In the genomic region with DNA sequence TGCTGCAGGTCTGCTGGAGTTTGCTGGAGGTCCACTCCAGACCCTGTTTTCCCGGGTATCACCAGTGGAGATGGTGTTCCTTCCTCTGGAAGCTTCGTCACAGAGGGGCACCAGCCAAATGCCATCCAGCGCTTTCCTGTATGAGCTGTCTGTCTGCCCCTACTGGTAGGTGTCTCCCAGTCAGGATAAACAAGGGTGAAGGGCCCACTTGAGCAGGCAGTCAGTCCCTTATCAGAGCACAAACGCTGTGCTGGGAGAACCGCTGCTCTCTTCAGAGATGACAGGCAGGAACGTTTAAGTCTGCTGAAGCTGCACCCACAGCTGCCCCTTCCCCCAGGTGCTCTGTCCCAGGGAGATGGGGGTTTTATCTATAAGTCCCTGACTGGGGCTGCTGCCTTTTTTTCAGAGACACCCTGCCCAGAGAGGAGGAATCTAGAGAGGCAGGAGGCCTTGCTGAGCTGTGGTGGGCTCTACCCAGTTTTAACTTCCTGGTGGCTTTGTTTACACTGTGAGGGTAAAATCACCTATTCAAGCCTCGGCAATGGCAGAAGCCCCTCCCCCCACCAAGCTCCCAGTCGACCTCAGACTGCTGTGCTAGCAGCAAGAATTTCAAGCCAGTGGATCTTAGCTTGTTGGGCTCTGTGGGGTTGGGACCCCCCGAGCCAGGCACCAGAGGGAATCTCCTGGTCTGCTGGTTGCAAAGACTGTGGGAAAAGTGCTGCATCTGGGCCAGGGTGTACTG, we compare ENCODE assay signal across 3 cellular contexts. TPM values are rescaled to one million over a fixed set of nuclear protein-coding genes. Genes with fewer than 3 reads are reported as not detected.
"Had no signal": no experiment of that assay in that cellular context is flagged by ENCODE, and none has a peak within 500 bp of the region (broad histone marks: within the 10 kb centered on the region; RNA-seq: fewer than 3 reads in every experiment).

No MANE protein-coding gene starts in this region.

RNA-seq across cellular contexts. Expression of gene COL4A6, which starts 47.1 kb away (rescaled TPM):
- total RNA-seq: activated CD4-positive, alpha-beta memory T cell treated with anti-CD3 and anti-CD28 coated beads for 36 hours; activated CD4-positive, alpha-beta T cell treated with anti-CD3 and anti-CD28 coated beads, Interleukin-2, amount 10 ng/mL, durations not matched to agents 7 days and 5 days; activated naive CD4-positive, alpha-beta T cell treated with anti-CD3 and anti-CD28 coated beads, Interleukin-2, amount 50 U/mL, for 72 hours had no signal

RNA-seq across cellular contexts. Expression of gene COL4A5, which starts 48.5 kb away (rescaled TPM):
- total RNA-seq: activated CD4-positive, alpha-beta memory T cell treated with anti-CD3 and anti-CD28 coated beads for 36 hours; activated CD4-positive, alpha-beta T cell treated with anti-CD3 and anti-CD28 coated beads, Interleukin-2, amount 10 ng/mL, durations not matched to agents 7 days and 5 days; activated naive CD4-positive, alpha-beta T cell treated with anti-CD3 and anti-CD28 coated beads, Interleukin-2, amount 50 U/mL, for 72 hours had no signal
